ENCODE assay signal across 8 cellular contexts in the genomic region with DNA sequence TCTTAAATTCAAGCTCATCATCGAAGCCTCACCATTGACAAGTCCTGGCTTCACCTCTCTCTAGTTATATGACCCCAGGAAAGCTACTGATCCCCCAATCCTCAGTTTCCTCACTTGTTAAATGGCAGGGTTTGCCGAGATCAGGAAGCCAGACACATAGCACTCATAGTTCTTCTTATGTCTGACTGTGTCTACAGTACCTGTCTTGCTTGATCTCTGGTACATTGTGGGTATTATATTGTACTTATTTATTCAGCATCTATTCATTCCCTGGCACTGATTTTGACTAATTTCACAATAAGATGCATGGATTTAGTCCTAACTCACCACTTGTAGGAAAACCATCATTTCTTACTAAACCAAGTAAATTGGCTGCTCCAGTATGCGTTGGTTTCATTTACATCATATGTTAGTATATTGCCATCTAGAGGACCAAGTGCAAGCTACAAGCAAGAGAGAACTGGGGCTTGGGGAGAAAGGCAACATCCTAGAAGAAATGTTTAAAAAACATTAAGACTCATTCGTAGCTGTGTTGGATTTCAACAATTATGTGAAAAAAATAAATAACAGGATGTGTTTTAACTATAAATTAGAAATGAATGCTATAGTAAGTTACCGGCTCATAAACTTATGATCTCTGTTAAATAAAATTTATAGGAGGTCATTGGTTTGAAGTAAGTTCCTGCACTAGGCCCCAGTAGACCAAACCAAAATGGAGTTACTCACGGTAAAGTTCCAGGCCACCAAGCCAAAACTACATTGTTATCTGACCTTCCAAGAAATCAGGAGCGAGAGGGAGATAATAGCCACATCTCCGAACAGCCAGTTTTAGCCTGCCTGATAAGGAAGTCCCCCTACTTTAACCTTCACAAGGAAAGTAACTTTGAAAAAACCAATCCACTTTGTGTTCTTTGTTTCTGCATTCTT. TPM values are rescaled to one million over a fixed set of nuclear protein-coding genes. Genes with fewer than 3 reads are reported as not detected.
DNase-seq lines count a peak whose midpoint lies in the region; ATAC-seq, FAIRE-seq and TF ChIP-seq lines count a peak whose summit lies in the region.
"Not testable (repeated sequence)": the region's sequence is repeated elsewhere in the genome, so short reads cannot be mapped to it uniquely, and the experiment has no call there.

No MANE protein-coding gene starts in this region.

- peak; percentile 55 for TF ChIP-seq CTCF in GM10266 (IDR thresholded peaks at IDR 0.05; ENCODE audit: control insufficient read depth, insufficient read depth, low read depth, missing control alignments)
- TF ChIP-seq CTCF in WTC11 (IDR thresholded peaks at IDR 0.05) = 0 out of 2 replicates have a peak, but pooled peaks have one; percentile 14
- TF ChIP-seq CTCF in pancreas (IDR thresholded peaks at IDR 0.05) = peak in 3 of 4 donors; percentile 20 to 49 (median 42)

- not testable (repeated sequence) for H3K9me3 Mint-ChIP-seq in WTC11; effector memory CD8-positive, alpha-beta T cell; immature natural killer cell

- intact Hi-C loops in pancreas (cut with DNase I) = not testable (repeated sequence)

- not testable (repeated sequence) for H3K4me1 Mint-ChIP-seq in WTC11; effector memory CD8-positive, alpha-beta T cell (ENCODE audit: low read depth in 2 of 2); immature natural killer cell

- H3K4me3 ChIP-seq in Jurkat, Clone E6-1 (ENCODE audit: low read length); NT2/D1 (ENCODE audit: insufficient read length, low read depth); pancreas: not testable (repeated sequence)

- ATAC-seq in WTC11 (peak; percentile 73), pancreas (peak; percentile 58 to 89 (median 86))
- peak; percentile 51 for ATAC-seq in effector memory CD8-positive, alpha-beta T cell (replicated peaks)

- H3K9me3 ChIP-seq in NT2/D1 (ENCODE audit: insufficient read depth, low read length); pancreas: not testable (repeated sequence)

- H3K27me3 Mint-ChIP-seq in WTC11 (ENCODE audit: low read depth); effector memory CD8-positive, alpha-beta T cell; immature natural killer cell (ENCODE audit: low read depth in 3 of 3): not testable (repeated sequence)

- WGBS in pancreas, 2 donors = 56 to 57% methylated on average over 7 to 8 of the region's 8 CpGs

- POLR2A ChIA-PET in WTC11 (lab: Charles Lee) = not testable (repeated sequence)

- peak; percentile 89 for FAIRE-seq in pancreas (lab: Jason Lieb, UNC)

- not testable (repeated sequence) for H3K4me1 ChIP-seq in NT2/D1 (ENCODE audit: insufficient read depth, insufficient read length); pancreas

- not testable (repeated sequence) for H3K4me3 Mint-ChIP-seq in WTC11; effector memory CD8-positive, alpha-beta T cell; immature natural killer cell

- not testable (repeated sequence) for H3K27ac ChIP-seq in pancreas

- H3K27ac Mint-ChIP-seq in WTC11; effector memory CD8-positive, alpha-beta T cell; immature natural killer cell: not testable (repeated sequence)

- H3K9ac ChIP-seq in NT2/D1 (ENCODE audit: insufficient read length, low read depth) = not testable (repeated sequence)

- H3K36me3 Mint-ChIP-seq in WTC11; effector memory CD8-positive, alpha-beta T cell (ENCODE audit: insufficient read depth); immature natural killer cell: not testable (repeated sequence)

- H3K36me3 ChIP-seq in NT2/D1 (ENCODE audit: insufficient read depth, insufficient read length, low read length); pancreas: not testable (repeated sequence)

- DNase-seq in A172 (ENCODE audit: low spot score) (peak; percentile 56), NT2/D1 (ENCODE audit: low read depth, low spot score) (peak; percentile 5), immature natural killer cell (peak in 2 of 3 donors; percentile 10 to 16), pancreas (peak in 1 of 6 donors; percentile 22)
- DNase-seq in GM10266 (ENCODE audit: extremely low spot score); WTC11 (ENCODE audit: low spot score): not testable (repeated sequence)
- DNase-seq in Jurkat, Clone E6-1 (ENCODE audit: low read depth, low spot score) = peak; percentile 47
- DNase-seq in effector memory CD8-positive, alpha-beta T cell = peak in 2 of 3 experiments; percentile 9 to 15

- CTCF ChIA-PET in WTC11 (lab: Charles Lee) = interaction anchor here (0.7 kb wide), 1 partner anchor 24 kb away, joined by 3 read pairs; no protein-coding TSS in a partner anchor

- not testable (repeated sequence) for H3K27me3 ChIP-seq in NT2/D1 (ENCODE audit: insufficient read depth, insufficient read length); pancreas

RNA-seq across cellular contexts. Expression of gene TVP23C, which starts 36.7 kb away (rescaled TPM):
- total RNA-seq in A172 (2014; rRNA removed; shearing (Covaris generic)) = 22.3 and 32.2 TPM in 2 replicates
- polyA plus RNA-seq in Jurkat, Clone E6-1 (2012; ENCODE audit: insufficient read depth, insufficient read length) = 13.0 TPM
- total RNA-seq in WTC11 (2021) (16.2 to 16.9 TPM (median 16.5 TPM) in 3 replicates), pancreas (10 to 100 TPM in 2 of 6 donors, 1 to 10 TPM in 4; 5.3 to 16.8 (median 8.5) TPM)
- polyA plus RNA-seq in immature natural killer cell (1 to 10 TPM; 5.1 to 7.1 (median 5.3) TPM), pancreas (1 to 10 TPM; 7.0 to 7.3 TPM)

RNA-seq across cellular contexts. Expression of gene CDRT4, which starts 59.1 kb away (rescaled TPM):
- 0.96 TPM in 1 of 2 replicates, not detected in the other for total RNA-seq in A172 (2014; rRNA removed; shearing (Covaris generic))
- not detected for polyA plus RNA-seq in Jurkat, Clone E6-1 (2012; ENCODE audit: insufficient read depth, insufficient read length)
- total RNA-seq in WTC11 (2021) = 4.9 to 8.3 TPM (median 6.5 TPM) in 3 replicates
- 1 to 10 TPM in 1 of 3 donors, under 1 TPM in 1, not detected in 1; 0.69 to 5.1 TPM for polyA plus RNA-seq in immature natural killer cell
- total RNA-seq in pancreas = 10 to 100 TPM in 1 of 6 donors, 1 to 10 TPM in 5; 1.8 to 10.3 (median 6.2) TPM
- polyA plus RNA-seq in pancreas = 10 to 100 TPM; 20.9 to 31.6 TPM
